7 cellular contexts compared by ENCODE assay signal in the genomic region with DNA sequence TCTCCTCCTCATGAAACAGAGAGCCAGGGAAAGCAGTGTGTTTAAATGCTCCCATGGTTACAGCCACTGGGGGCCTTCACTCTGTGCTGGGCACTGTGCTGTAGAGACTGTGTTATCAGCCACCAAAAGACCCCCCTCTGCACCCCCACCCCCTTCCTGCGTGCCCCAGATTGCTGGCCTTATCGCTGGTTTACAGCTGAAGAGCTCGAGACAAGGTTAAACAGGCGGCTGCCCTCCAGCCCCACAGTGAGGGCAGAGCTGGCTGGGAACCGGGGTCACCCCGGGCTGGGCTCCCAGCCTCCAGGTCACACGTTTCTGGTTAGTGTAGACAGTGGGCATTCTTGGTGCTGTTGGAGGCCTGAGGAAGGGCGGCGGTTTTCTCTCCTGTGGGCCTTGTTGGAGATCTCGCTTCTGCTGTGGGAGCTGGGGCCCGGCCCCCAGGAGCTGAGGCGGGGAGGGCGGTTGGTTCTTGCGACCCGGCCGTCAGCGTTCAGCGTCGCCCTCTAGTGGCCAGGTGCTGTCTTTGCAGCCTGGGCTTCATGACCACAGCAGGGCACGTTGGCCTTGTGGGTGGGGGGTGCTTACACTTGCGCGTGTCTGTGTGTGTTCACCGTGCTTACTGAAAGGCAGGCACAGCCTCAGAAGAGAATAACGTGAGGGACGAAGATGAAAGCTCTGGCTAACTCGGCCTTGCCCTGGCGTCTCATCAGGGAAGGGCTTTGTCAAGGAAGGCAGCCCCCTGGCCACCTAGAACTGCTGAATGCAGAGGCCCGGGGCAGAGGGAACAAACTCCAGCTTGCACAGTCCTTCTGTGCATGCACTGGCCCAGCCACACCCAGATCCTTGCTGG. TPM values are rescaled to one million over a fixed set of nuclear protein-coding genes. Genes with fewer than 3 reads are reported as not detected.
DNase-seq lines count a peak whose midpoint lies in the region; ATAC-seq, FAIRE-seq and TF ChIP-seq lines count a peak whose summit lies in the region.

No MANE protein-coding gene starts in this region.

- H3K27me3 ChIP-seq in endothelial cell of umbilical vein (ENCODE audit: control insufficient read depth in 2 of 2, insufficient read depth in 2 of 2, low read length in 2 of 2) (no peaks in the 10 kb centered on the region), neuronal stem cell (ENCODE audit: control insufficient read depth in 3 of 3, insufficient read depth in 3 of 3, low read depth in 1 of 3, low read length in 3 of 3) (no peaks in the 10 kb centered on the region)

- no peaks in the 10 kb centered on the region for H3K27me3 Mint-ChIP-seq in type B pancreatic cell

- peak overlapping the region; percentile 5 for H2BK15ac ChIP-seq in neuronal stem cell (ENCODE audit: low read length)

- H2AFZ ChIP-seq in endothelial cell of umbilical vein (ENCODE audit: low read depth, low read length) (no peak overlapping the region), neuronal stem cell (ENCODE audit: low read length) (no peak overlapping the region)

- H3K4me1 ChIP-seq in endothelial cell of umbilical vein (ENCODE audit: control insufficient read depth, extremely low read depth, insufficient read depth, low read length) (peaks cover 5% of the 10 kb centered on the region), neuronal stem cell (ENCODE audit: control insufficient read depth in 2 of 2, insufficient read depth in 1 of 2, low read depth in 1 of 2, low read length in 2 of 2) (peaks cover 3 to 4% of the 10 kb centered on the region in 2 donors)

- POLR2A ChIA-PET in endothelial cell of umbilical vein (lab: Charles Lee) = no interaction called here

- H3K4me2 ChIP-seq in endothelial cell of umbilical vein (ENCODE audit: insufficient read depth, low read length) = no peak overlapping the region
- peak overlapping the region; percentile 59 for H3K4me2 ChIP-seq in neuronal stem cell (ENCODE audit: insufficient read depth, low read length, poor library complexity, severe bottlenecking)

- H2BK12ac ChIP-seq in neuronal stem cell (ENCODE audit: low read length) = no peak overlapping the region

- H3K9ac ChIP-seq in endothelial cell of umbilical vein (replicated peaks; ENCODE audit: extremely low read depth, insufficient read depth, low read length) (no peak overlapping the region), neuronal stem cell (ENCODE audit: low read depth, low read length, poor library complexity) (no peak overlapping the region)

- peaks cover 8% of the 10 kb centered on the region for H3K79me2 ChIP-seq in endothelial cell of umbilical vein (ENCODE audit: control insufficient read depth, insufficient read depth, low read length)

- DNase-seq in GM19238 (ENCODE audit: insufficient read length, low spot score) (peak; percentile 78), NCI-H226 (peak; percentile 11), endothelial cell of umbilical vein (ENCODE audit: low read depth, low spot score) (peak; percentile 50), neuronal stem cell (ENCODE audit: low spot score) (peak; percentile 49), type B pancreatic cell (ENCODE audit: extremely low spot score, unreplicated experiment) (peak; percentile 65)
- peak; percentile 45 for DNase-seq in activated CD8-positive, alpha-beta memory T cell treated with anti-CD3 and anti-CD28 coated beads, Interleukin-2, amount 50 U/mL, for 1 hour (ENCODE audit: extremely low read depth)

- no peak overlapping the region for H2BK5ac ChIP-seq in neuronal stem cell (ENCODE audit: low read length)

- H3K27ac ChIP-seq in endothelial cell of umbilical vein (ENCODE audit: insufficient read depth, low read depth, low read length) = no peak overlapping the region
- no peak overlapping the region for H3K27ac ChIP-seq in neuronal stem cell (replicated peaks; ENCODE audit: low read length)

- H4K20me1 ChIP-seq in endothelial cell of umbilical vein (replicated peaks; ENCODE audit: control insufficient read depth, extremely low read depth, insufficient read depth, low read length) = no peaks in the 10 kb centered on the region

- TF ChIP-seq POLR2A in endothelial cell of umbilical vein (IDR thresholded peaks at IDR 0.05; ENCODE audit: low read depth, low read length) = no peak

- peak; percentile 96 to 97 for TF ChIP-seq CTCF in endothelial cell of umbilical vein (IDR thresholded peaks at IDR 0.05; ENCODE audit: extremely low read depth in 1 of 2, insufficient read depth in 1 of 2, low read depth in 1 of 2, low read length in 2 of 2)
- peak; percentile 93 for TF ChIP-seq CTCF in type B pancreatic cell (conservative IDR thresholded peaks at IDR 0.05)

- H3K27ac Mint-ChIP-seq in type B pancreatic cell = no peak overlapping the region

- H3K9me1 ChIP-seq in endothelial cell of umbilical vein (replicated peaks; ENCODE audit: control insufficient read depth, extremely low read depth, insufficient read depth, low read length) = no peaks in the 10 kb centered on the region

- dilution Hi-C loops in endothelial cell of umbilical vein (cut with MboI; ENCODE audit: extremely low pct_ligation_motif_present, low sequenced_read_pairs) = no loop called here

- H3K9me3 Mint-ChIP-seq in type B pancreatic cell = no peaks in the 10 kb centered on the region

- no CpG with 5 or more reads among the region's 28 CpGs for WGBS in neuronal stem cell (ENCODE audit: extremely low coverage in 2 of 2, insufficient read length in 2 of 2, insufficient replicate concordance in 1 of 2), 2 donors

- H3K4ac ChIP-seq in neuronal stem cell (ENCODE audit: low read length) = no peak overlapping the region

- BruUV-seq in endothelial cell of umbilical vein (replicated peaks; lab: Mats Ljungman, UMichigan) = no TSS peak

- H3K36me3 Mint-ChIP-seq in type B pancreatic cell = peaks cover 17% of the 10 kb centered on the region

- CTCF ChIA-PET in endothelial cell of umbilical vein (lab: Charles Lee) = interaction anchor here (0.6 to 4.2 kb wide), 17 partner anchors 8 to 1690 kb away, joined by 3 to 38 read pairs (median 6); a partner anchor contains a TSS

- no peak overlapping the region for H2BK120ac ChIP-seq in neuronal stem cell (ENCODE audit: low read depth, low read length)

- peaks cover 29% of the 10 kb centered on the region for H3K4me1 Mint-ChIP-seq in type B pancreatic cell (ENCODE audit: unreplicated experiment)

- H3K36me3 ChIP-seq in endothelial cell of umbilical vein (ENCODE audit: control insufficient read depth in 2 of 2, extremely low read depth in 1 of 2, insufficient read depth in 2 of 2, low read length in 2 of 2) = peaks cover 3 to 13% of the 10 kb centered on the region in 2 experiments
- H3K36me3 ChIP-seq in neuronal stem cell (replicated peaks in 1 of 2; ENCODE audit: control insufficient read depth in 2 of 2, insufficient read depth in 2 of 2, low read length in 2 of 2) = peaks cover 15 to 42% of the 10 kb centered on the region in 2 donors

- H3K4me3 ChIP-seq in endothelial cell of umbilical vein (replicated peaks in 1 of 3; ENCODE audit: insufficient read depth in 1 of 3, low read depth in 1 of 3, low read length in 3 of 3) (no peak overlapping the region), neuronal stem cell (ENCODE audit: low read length in 2 of 2) (peak overlapping the region in 1 of 2 donors; percentile 43)

- H4K91ac ChIP-seq in neuronal stem cell (ENCODE audit: low read depth, low read length, poor library complexity) = no peak overlapping the region

- intact Hi-C loops in endothelial cell of umbilical vein (cut with micrococcal nuclease) = loop anchor here (1.0 to 5.0 kb wide), 2 partner anchors 41 to 241 kb away; a partner anchor contains a TSS

- peak overlapping the region; percentile 11 for H2AK5ac ChIP-seq in neuronal stem cell (ENCODE audit: low read depth, low read length)

- peak overlapping the region; percentile 19 for H3K18ac ChIP-seq in neuronal stem cell (ENCODE audit: low read length)

- H3K79me1 ChIP-seq in neuronal stem cell (ENCODE audit: low read depth, low read length) = peaks cover 8% of the 10 kb centered on the region

- H3K9me3 ChIP-seq in endothelial cell of umbilical vein (replicated peaks; ENCODE audit: control insufficient read depth, insufficient read depth, low read length) (no peaks in the 10 kb centered on the region), neuronal stem cell (replicated peaks in 1 of 2; ENCODE audit: control insufficient read depth in 2 of 2, insufficient read depth in 1 of 2, low read depth in 1 of 2, low read length in 2 of 2) (peaks cover 0 to 5% of the 10 kb centered on the region in 2 donors)

- H4K8ac ChIP-seq in neuronal stem cell (ENCODE audit: low read depth, low read length) = no peak overlapping the region

- no peak overlapping the region for H3K14ac ChIP-seq in neuronal stem cell (ENCODE audit: low read length)

- peak; percentile 72 for FAIRE-seq in endothelial cell of umbilical vein (lab: Jason Lieb, UNC)

- H3K4me3 Mint-ChIP-seq in type B pancreatic cell = no peak overlapping the region

- no peak overlapping the region for H3K23ac ChIP-seq in neuronal stem cell (ENCODE audit: low read depth, low read length, poor library complexity)

- ATAC-seq in GM21360 (IDR thresholded peaks at IDR 0.05; ENCODE audit: unreplicated experiment) = no peak

TF ChIP-seq in endothelial cell of umbilical vein, 7 proteins besides CTCF, POLR2A, EP300 and RAD21 (continues in another document):
- TF ChIP-seq JUN (IDR thresholded peaks at IDR 0.05; ENCODE audit: borderline replicate concordance, insufficient read depth, insufficient read length, low read depth) (no peak), FOS (IDR thresholded peaks at IDR 0.05; ENCODE audit: borderline replicate concordance, insufficient read depth, low read length) (no peak), POLR2AphosphoS5 (IDR thresholded peaks at IDR 0.05; ENCODE audit: insufficient read depth, low read depth, low read length) (no peak), EZH2 (IDR thresholded peaks at IDR 0.05; ENCODE audit: borderline replicate concordance, low read depth, low read length, severe bottlenecking) (no peak), MYC (IDR thresholded peaks at IDR 0.05; ENCODE audit: low read depth, low read length) (no peak)
- TF ChIP-seq, protein P1, sequence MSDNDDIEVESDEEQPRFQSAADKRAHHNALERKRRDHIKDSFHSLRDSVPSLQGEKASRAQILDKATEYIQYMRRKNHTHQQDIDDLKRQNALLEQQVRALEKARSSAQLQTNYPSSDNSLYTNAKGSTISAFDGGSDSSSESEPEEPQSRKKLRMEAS (IDR thresholded peaks at IDR 0.05; ENCODE audit: insufficient read depth, insufficient read length) = no peak

RNA-seq across cellular contexts. Expression of a gene that starts 40.8 kb away (rescaled TPM):
- total RNA-seq in endothelial cell of umbilical vein (32.4 and 32.9 TPM in 2 replicates), type B pancreatic cell (ENCODE audit: low replicate concordance) (16.2 and 24.6 TPM in 2 replicates)
- 23.2 and 26.1 TPM in 2 replicates for polyA plus RNA-seq in endothelial cell of umbilical vein
- 21.4 and 21.7 TPM in 2 replicates for polyA plus RNA-seq in endothelial cell of umbilical vein (2011; cell fraction: cytosol; rRNA removed)
- polyA plus RNA-seq in endothelial cell of umbilical vein (2011; cell fraction: nucleus; rRNA removed) = 18.9 and 19.7 TPM in 2 replicates
- polyA plus RNA-seq in endothelial cell of umbilical vein (2012) = 19.8 and 23.4 TPM in 2 replicates
- polyA minus RNA-seq in endothelial cell of umbilical vein = 25.6 and 29.5 TPM in 2 replicates
- polyA minus RNA-seq in endothelial cell of umbilical vein (2011; cell fraction: cytosol; rRNA and poly(A)+ RNA removed) = 7.7 TPM
- 24.2 and 29.1 TPM in 2 replicates for polyA minus RNA-seq in endothelial cell of umbilical vein (2011; cell fraction: nucleus; rRNA and poly(A)+ RNA removed)
- 10.2 TPM for polyA plus RNA-seq in neuronal stem cell (2013, experiment 1 of 2)
- 10.6 TPM for polyA plus RNA-seq in neuronal stem cell (2013, experiment 2 of 2)

Comparison
In these comparisons a context has a peak if more than half of its experiments do, and no peak if none do; other contexts are left out.
1. DNase-seq: peak in every context shown above with its lines; median percentile 78 in GM19238; 65 in type B pancreatic cell; 50 in endothelial cell of umbilical vein; 49 in neuronal stem cell; 45 in activated CD8-positive, alpha-beta memory T cell treated with anti-CD3 and anti-CD28 coated beads, Interleukin-2, amount 50 U/mL, for 1 hour; 11 in NCI-H226.